32 cellular contexts compared by ENCODE assay signal in genomic region chr10:49323896-49324270, GRCh38. TPM values are rescaled to one million over a fixed set of nuclear protein-coding genes. Genes with fewer than 3 reads are reported as not detected.
"Had no signal": no experiment of that assay in that cellular context is flagged by ENCODE, and none has a peak within 500 bp of the region (broad histone marks: within the 10 kb centered on the region; RNA-seq: fewer than 3 reads in every experiment).

No MANE protein-coding gene starts in this region.

- DNase-seq: colonic mucosa; dermis blood vessel endothelial cell; effector memory CD8-positive, alpha-beta T cell; erythroblast; esophagus squamous epithelium; foreskin melanocyte; left colon; mucosa of descending colon; naive B cell; retina; stimulated activated CD4-positive, alpha-beta T cell treated with anti-CD3 and anti-CD28 coated beads, Interleukin-15, amount 100 ng/mL, for 24 hours; stimulated activated CD4-positive, alpha-beta T cell treated with anti-CD3 and anti-CD28 coated beads, Interleukin-2, amount 100 ng/mL, for 48 hours; stimulated activated naive B cell treated with anti-CD40 and anti-IgM and Interleukin-4, amounts not matched to agents 10 μg/mL and 1 μg/mL and 100 μg/mL, for 72 hours; transverse colon; upper lobe of right lung; uterus had no signal

- ATAC-seq: effector memory CD8-positive, alpha-beta T cell; left colon; mucosa of descending colon; natural killer cell treated with Interleukin-12 subunit alpha and Interleukin-12 subunit beta and Interleukin-15 and Interleukin-18, amount 100 ng/mL, for 72 hours; sciatic nerve; stimulated activated naive B cell treated with anti-CD40 and anti-IgM and Interleukin-4, amounts not matched to agents 10 μg/mL and 1 μg/mL and 100 μg/mL, for 72 hours had no signal

- H3K27me3 ChIP-seq: colonic mucosa, esophagus squamous epithelium, hepatocyte, ovary, suprapubic skin, transverse colon, upper lobe of right lung, uterus had no signal

- H3K4me3 ChIP-seq: colonic mucosa, esophagus squamous epithelium, hepatocyte, lung, mucosa of descending colon, ovary, skin epidermis, suprapubic skin, transverse colon, upper lobe of right lung, uterus had no signal

- H3K27ac Mint-ChIP-seq: effector memory CD8-positive, alpha-beta T cell; memory B cell; mesothelial cell of epicardium; natural killer cell treated with Interleukin-12 subunit alpha and Interleukin-12 subunit beta and Interleukin-15 and Interleukin-18, amount 100 ng/mL, for 72 hours; stimulated activated naive B cell treated with anti-CD40 and anti-IgM and Interleukin-4, amounts not matched to agents 10 μg/mL and 1 μg/mL and 100 μg/mL, for 72 hours; stimulated activated naive CD8-positive, alpha-beta T cell treated with anti-CD3 and anti-CD28 coated beads, Interleukin-15, Interleukin-2, amounts not matched to agents 100 ng/mL and 50 ng/mL, for 24 hours had no signal

- H3K36me3 ChIP-seq: colonic mucosa, esophagus squamous epithelium, ovary, suprapubic skin, transverse colon, upper lobe of right lung, uterus had no signal

- H3K9me3 ChIP-seq: colonic mucosa, esophagus squamous epithelium, mucosa of descending colon, ovary, suprapubic skin, transverse colon, upper lobe of right lung, uterus had no signal

- H3K9me3 Mint-ChIP-seq: central memory CD8-positive, alpha-beta T cell; effector memory CD8-positive, alpha-beta T cell; memory B cell; mesothelial cell of epicardium; naive B cell; natural killer cell treated with Interleukin-12 subunit alpha and Interleukin-12 subunit beta and Interleukin-15 and Interleukin-18, amount 100 ng/mL, for 72 hours; neural crest cell; stimulated activated naive B cell treated with anti-CD40 and anti-IgM and Interleukin-4, amounts not matched to agents 10 μg/mL and 1 μg/mL and 100 μg/mL, for 72 hours; stimulated activated naive CD8-positive, alpha-beta T cell treated with anti-CD3 and anti-CD28 coated beads, Interleukin-15, Interleukin-2, amounts not matched to agents 100 ng/mL and 50 ng/mL, for 24 hours had no signal

- H3K4me1 ChIP-seq: colonic mucosa, esophagus squamous epithelium, transverse colon, upper lobe of right lung, uterus had no signal

- H3K27ac ChIP-seq: colonic mucosa, esophagus squamous epithelium, hepatocyte, ovary, skin epidermis, suprapubic skin, transverse colon, upper lobe of right lung, uterus had no signal

- H3K36me3 Mint-ChIP-seq: memory B cell; mesothelial cell of epicardium; naive B cell; natural killer cell treated with Interleukin-12 subunit alpha and Interleukin-12 subunit beta and Interleukin-15 and Interleukin-18, amount 100 ng/mL, for 72 hours; stimulated activated naive B cell treated with anti-CD40 and anti-IgM and Interleukin-4, amounts not matched to agents 10 μg/mL and 1 μg/mL and 100 μg/mL, for 72 hours had no signal

RNA-seq across cellular contexts. Expression of gene C10orf71, which starts 24.9 kb away (rescaled TPM):
- total RNA-seq: chondrocyte; colonic mucosa; dermis blood vessel endothelial cell; hepatocyte; kidney epithelial cell; left colon; liver; lung; mesothelial cell of epicardium; natural killer cell treated with Interleukin-12 subunit alpha and Interleukin-12 subunit beta and Interleukin-15 and Interleukin-18, amount 100 ng/mL, for 72 hours; neural crest cell; pulmonary artery endothelial cell; suprapubic skin; upper lobe of right lung; uterus had no signal
- polyA plus RNA-seq: hepatocyte, lung had no signal
